In the genomic region with DNA sequence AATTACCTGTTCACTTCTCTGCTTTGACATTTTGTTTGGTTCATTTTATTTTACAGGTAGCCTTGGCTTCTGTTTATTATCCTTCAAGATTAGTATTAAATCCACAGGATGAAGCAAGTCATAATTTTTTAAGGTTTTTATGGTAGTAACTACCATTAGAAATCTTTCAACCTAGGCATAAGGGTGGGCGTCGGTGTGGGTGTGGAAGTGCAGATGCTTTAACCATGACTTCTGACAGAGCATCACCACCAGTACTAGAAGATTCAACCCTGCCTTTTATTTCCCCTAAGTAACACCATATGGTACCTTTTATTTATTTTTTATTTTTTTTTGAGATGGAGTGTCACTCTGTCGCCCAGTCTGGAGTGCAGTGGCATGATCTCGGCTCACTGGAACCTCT, we compare ENCODE assay signal across 36 cellular contexts. TPM values are rescaled to one million over a fixed set of nuclear protein-coding genes. Genes with fewer than 3 reads are reported as not detected.
"Had no signal": no experiment of that assay in that cellular context is flagged by ENCODE, and none has a peak within 500 bp of the region (broad histone marks: within the 10 kb centered on the region; RNA-seq: fewer than 3 reads in every experiment).

No MANE protein-coding gene starts in this region.

- H3K4me3 ChIP-seq: ascending aorta, cardiac muscle cell had no signal

- H3K9me3 Mint-ChIP-seq: activated B cell treated with CpG ODN at 0.5 μM for 24 hours; activated CD4-positive, alpha-beta memory T cell treated with anti-CD3 and anti-CD28 coated beads for 36 hours; activated CD4-positive, alpha-beta T cell treated with anti-CD3 and anti-CD28 coated beads, Interleukin-2, amount 10 ng/mL, durations not matched to agents 24 days and 14 days; activated CD8-positive, alpha-beta T cell treated with anti-CD3 and anti-CD28 coated beads for 36 hours; activated naive CD4-positive, alpha-beta T cell treated with anti-CD3 and anti-CD28 coated beads for 36 hours; activated naive CD4-positive, alpha-beta T cell treated with anti-CD3 and anti-CD28 coated beads, Interleukin-2, amount 50 U/mL, for 24 hours; activated naive CD8-positive, alpha-beta T cell treated with anti-CD3 and anti-CD28 coated beads, Interleukin-2, amount 10 ng/mL, durations not matched to agents 7 days and 5 days; activated naive CD8-positive, alpha-beta T cell treated with anti-CD3 and anti-CD28 coated beads, Interleukin-2, amount 50 U/mL, for 24 hours; activated T-cell treated with anti-CD3 and anti-CD28 coated beads, Interleukin-2, amount 50 U/mL, for 4 hours; activated T-cell treated with anti-CD3 and anti-CD28 coated beads, Interleukin-2, amount 50 U/mL, for 72 hours; activated T-helper 1 cell treated with anti-CD3 and anti-CD28 coated beads, Interleukin-12 subunit alpha, Interleukin-12 subunit beta, Interleukin-2, Interleukin-4 antibody, amounts not matched to agents 30 ng/mL and 10 ng/mL and 1 ng/mL, durations not matched to agents 14 hours and 24 hours and 36 hours; activated T-helper 17 cell treated with anti-CD3 and anti-CD28 coated beads, Interleukin-2, amount 50 U/mL, for 72 hours; brain; central memory CD8-positive, alpha-beta T cell; T-helper 1 cell treated with Interleukin-12 subunit alpha and Interleukin-12 subunit beta and Interleukin-4 antibody, amounts not matched to agents 30 μg/mL and 1 μg/mL, for 36 hours; T-helper 2 cell treated with Interferon-gamma antibody and Interleukin-4, amounts not matched to agents 5 μg/mL and 100 μg/mL, for 36 hours had no signal

- DNase-seq: activated B cell treated with CpG ODN at 0.5 μM for 24 hours; activated CD4-positive, alpha-beta memory T cell treated with anti-CD3 and anti-CD28 coated beads for 36 hours; activated CD4-positive, alpha-beta T cell treated with anti-CD3 and anti-CD28 coated beads for 4 hours; activated CD4-positive, alpha-beta T cell treated with anti-CD3 and anti-CD28 coated beads, Interleukin-2, amount 10 ng/mL, durations not matched to agents 24 days and 14 days; activated CD4-positive, alpha-beta T cell treated with anti-CD3 and anti-CD28 coated beads, Interleukin-2, amount 50 U/mL, for 1 hour; activated CD4-positive, alpha-beta T cell treated with anti-CD3 and anti-CD28 coated beads, Interleukin-2, amount 50 U/mL, for 4 hours; activated CD4-positive, CD25-positive, alpha-beta regulatory T cell treated with anti-CD3 and anti-CD28 coated beads, Interleukin-2, amount 50 U/mL, for 72 hours; activated CD8-positive, alpha-beta memory T cell treated with anti-CD3 and anti-CD28 coated beads, Interleukin-2, amount 50 U/mL, for 4 hours; activated CD8-positive, alpha-beta T cell treated with anti-CD3 and anti-CD28 coated beads for 36 hours; activated effector memory CD4-positive, alpha-beta T cell treated with anti-CD3 and anti-CD28 coated beads, Interleukin-2, amount 50 U/mL, for 16 hours; activated gamma-delta T cell treated with Interleukin-2 at 50 U/mL for 16 hours; activated naive CD4-positive, alpha-beta T cell; activated naive CD4-positive, alpha-beta T cell treated with anti-CD3 and anti-CD28 coated beads for 36 hours; activated naive CD8-positive, alpha-beta T cell treated with anti-CD3 and anti-CD28 coated beads, Interleukin-2, amount 10 ng/mL, durations not matched to agents 7 days and 5 days; activated naive CD8-positive, alpha-beta T cell treated with anti-CD3 and anti-CD28 coated beads, Interleukin-2, amount 50 U/mL, for 24 hours; activated T-cell treated with anti-CD3 and anti-CD28 coated beads for 4 hours; activated T-cell treated with anti-CD3 and anti-CD28 coated beads, Interleukin-2, amount 50 U/mL, for 1 hour; activated T-cell treated with anti-CD3 and anti-CD28 coated beads, Interleukin-2, amount 50 U/mL, for 4 hours; activated T-cell treated with anti-CD3 and anti-CD28 coated beads, Interleukin-2, amount 50 U/mL, for 72 hours; amygdala; anterior cingulate cortex; T-helper 1 cell; T-helper 2 cell; T-helper 9 cell had no signal

- H3K4me1 ChIP-seq: ascending aorta had no signal

- H3K27me3 Mint-ChIP-seq: activated B cell treated with CpG ODN at 0.5 μM for 24 hours; activated CD4-positive, alpha-beta memory T cell treated with anti-CD3 and anti-CD28 coated beads for 36 hours; activated CD4-positive, alpha-beta T cell treated with anti-CD3 and anti-CD28 coated beads, Interleukin-2, amount 10 ng/mL, durations not matched to agents 24 days and 14 days; activated CD8-positive, alpha-beta T cell treated with anti-CD3 and anti-CD28 coated beads for 36 hours; activated naive CD4-positive, alpha-beta T cell treated with anti-CD3 and anti-CD28 coated beads, Interleukin-2, amount 50 U/mL, for 24 hours; activated naive CD8-positive, alpha-beta T cell; activated naive CD8-positive, alpha-beta T cell treated with anti-CD3 and anti-CD28 coated beads, Interleukin-2, amount 10 ng/mL, durations not matched to agents 7 days and 5 days; activated naive CD8-positive, alpha-beta T cell treated with anti-CD3 and anti-CD28 coated beads, Interleukin-2, amount 50 U/mL, for 24 hours; activated T-helper 17 cell treated with anti-CD3 and anti-CD28 coated beads, Interleukin-2, amount 50 U/mL, for 72 hours; brain; central memory CD8-positive, alpha-beta T cell had no signal

- ATAC-seq: activated CD8-positive, alpha-beta T cell treated with anti-CD3 and anti-CD28 coated beads for 36 hours; activated naive CD8-positive, alpha-beta T cell treated with anti-CD3 and anti-CD28 coated beads, Interleukin-2, amount 50 U/mL, for 24 hours; activated T-cell treated with anti-CD3 and anti-CD28 coated beads, Interleukin-2, amount 50 U/mL, for 4 hours; activated T-cell treated with anti-CD3 and anti-CD28 coated beads, Interleukin-2, amount 50 U/mL, for 72 hours; activated T-helper 17 cell treated with anti-CD3 and anti-CD28 coated beads, Interleukin-2, amount 50 U/mL, for 72 hours had no signal

- H3K9me3 ChIP-seq: ascending aorta had no signal

- H3K4me1 Mint-ChIP-seq: activated B cell treated with CpG ODN at 0.5 μM for 24 hours; activated naive CD4-positive, alpha-beta T cell treated with anti-CD3 and anti-CD28 coated beads, Interleukin-2, amount 50 U/mL, for 24 hours; activated T-helper 17 cell treated with anti-CD3 and anti-CD28 coated beads, Interleukin-2, amount 50 U/mL, for 72 hours had no signal

- H3K27ac ChIP-seq: ascending aorta, cardiac muscle cell, VCaP had no signal

- H3K27ac Mint-ChIP-seq: activated B cell treated with CpG ODN at 0.5 μM for 24 hours; activated CD4-positive, alpha-beta memory T cell treated with anti-CD3 and anti-CD28 coated beads for 36 hours; activated CD4-positive, alpha-beta T cell treated with anti-CD3 and anti-CD28 coated beads, Interleukin-2, amount 10 ng/mL, durations not matched to agents 24 days and 14 days; activated CD8-positive, alpha-beta T cell treated with anti-CD3 and anti-CD28 coated beads for 36 hours; activated naive CD4-positive, alpha-beta T cell treated with anti-CD3 and anti-CD28 coated beads for 36 hours; activated naive CD4-positive, alpha-beta T cell treated with anti-CD3 and anti-CD28 coated beads, Interleukin-2, amount 50 U/mL, for 24 hours; activated naive CD8-positive, alpha-beta T cell; activated naive CD8-positive, alpha-beta T cell treated with anti-CD3 and anti-CD28 coated beads, Interleukin-2, amount 10 ng/mL, durations not matched to agents 7 days and 5 days; activated naive CD8-positive, alpha-beta T cell treated with anti-CD3 and anti-CD28 coated beads, Interleukin-2, amount 50 U/mL, for 24 hours; activated T-cell treated with anti-CD3 and anti-CD28 coated beads, Interleukin-2, amount 50 U/mL, for 72 hours; activated T-helper 1 cell treated with anti-CD3 and anti-CD28 coated beads, Interleukin-12 subunit alpha, Interleukin-12 subunit beta, Interleukin-2, Interleukin-4 antibody, amounts not matched to agents 30 ng/mL and 10 ng/mL and 1 ng/mL, durations not matched to agents 14 hours and 24 hours and 36 hours; activated T-helper 17 cell treated with anti-CD3 and anti-CD28 coated beads, Interleukin-2, amount 50 U/mL, for 72 hours; brain; T-helper 1 cell treated with Interleukin-12 subunit alpha and Interleukin-12 subunit beta and Interleukin-4 antibody, amounts not matched to agents 30 μg/mL and 1 μg/mL, for 36 hours; T-helper 2 cell treated with Interferon-gamma antibody and Interleukin-4, amounts not matched to agents 5 μg/mL and 100 μg/mL, for 36 hours had no signal

- H3K27me3 ChIP-seq: ascending aorta, cardiac muscle cell had no signal

- H3K4me3 Mint-ChIP-seq: activated B cell treated with CpG ODN at 0.5 μM for 24 hours; activated CD4-positive, alpha-beta memory T cell treated with anti-CD3 and anti-CD28 coated beads for 36 hours; activated CD4-positive, alpha-beta T cell treated with anti-CD3 and anti-CD28 coated beads, Interleukin-2, amount 10 ng/mL, durations not matched to agents 24 days and 14 days; activated CD8-positive, alpha-beta T cell treated with anti-CD3 and anti-CD28 coated beads for 36 hours; activated naive CD4-positive, alpha-beta T cell treated with anti-CD3 and anti-CD28 coated beads for 36 hours; activated naive CD4-positive, alpha-beta T cell treated with anti-CD3 and anti-CD28 coated beads, Interleukin-2, amount 50 U/mL, for 24 hours; activated naive CD8-positive, alpha-beta T cell; activated naive CD8-positive, alpha-beta T cell treated with anti-CD3 and anti-CD28 coated beads, Interleukin-2, amount 10 ng/mL, durations not matched to agents 7 days and 5 days; activated naive CD8-positive, alpha-beta T cell treated with anti-CD3 and anti-CD28 coated beads, Interleukin-2, amount 50 U/mL, for 24 hours; activated T-cell treated with anti-CD3 and anti-CD28 coated beads, Interleukin-2, amount 50 U/mL, for 4 hours; activated T-cell treated with anti-CD3 and anti-CD28 coated beads, Interleukin-2, amount 50 U/mL, for 72 hours; activated T-helper 1 cell treated with anti-CD3 and anti-CD28 coated beads, Interleukin-12 subunit alpha, Interleukin-12 subunit beta, Interleukin-2, Interleukin-4 antibody, amounts not matched to agents 30 ng/mL and 10 ng/mL and 1 ng/mL, durations not matched to agents 14 hours and 24 hours and 36 hours; activated T-helper 17 cell treated with anti-CD3 and anti-CD28 coated beads, Interleukin-2, amount 50 U/mL, for 72 hours; brain; central memory CD8-positive, alpha-beta T cell; T-helper 1 cell treated with Interleukin-12 subunit alpha and Interleukin-12 subunit beta and Interleukin-4 antibody, amounts not matched to agents 30 μg/mL and 1 μg/mL, for 36 hours; T-helper 2 cell treated with Interferon-gamma antibody and Interleukin-4, amounts not matched to agents 5 μg/mL and 100 μg/mL, for 36 hours had no signal

RNA-seq across cellular contexts. Expression of a gene that starts 49.2 kb away (rescaled TPM):
- total RNA-seq: activated B cell treated with CpG ODN at 0.5 μM for 24 hours; activated CD4-positive, alpha-beta memory T cell treated with anti-CD3 and anti-CD28 coated beads for 36 hours; activated naive CD4-positive, alpha-beta T cell treated with anti-CD3 and anti-CD28 coated beads for 36 hours; activated naive CD8-positive, alpha-beta T cell treated with anti-CD3 and anti-CD28 coated beads, Interleukin-2, amount 10 ng/mL, durations not matched to agents 7 days and 5 days; activated T-cell treated with anti-CD3 and anti-CD28 coated beads, Interleukin-2, amount 50 U/mL, for 4 hours; activated T-cell treated with anti-CD3 and anti-CD28 coated beads, Interleukin-2, amount 50 U/mL, for 72 hours; ascending aorta; bronchial epithelial cell had no signal
